Comparison of ENCODE assay signal across 9 cellular contexts in genomic region chr10:24958701-24959392, GRCh38. TPM values are rescaled to one million over a fixed set of nuclear protein-coding genes. Genes with fewer than 3 reads are reported as not detected.
DNase-seq lines count a peak whose midpoint lies in the region; ATAC-seq and TF ChIP-seq lines count a peak whose summit lies in the region.
"Had no signal": no experiment of that assay in that cellular context is flagged by ENCODE, and none has a peak within 500 bp of the region (broad histone marks: within the 10 kb centered on the region; RNA-seq: fewer than 3 reads in every experiment).

No MANE protein-coding gene starts in this region.

- intact Hi-C loops in heart right ventricle (cut with DNase I), result loop anchor here in 5 of 10 donors (5.0 to 10.0 kb wide), 3 partner anchors 94 to 237 kb away; partner anchors contain the start of gene ARHGAP21 (in 4 of the 5)
- intact Hi-C loops in posterior cingulate gyrus (cut with DNase I), result loop anchor here (1.0 to 10.0 kb wide), 3 partner anchors 56 to 236 kb away; partner anchors contain the start of genes ARHGAP21, ENKUR and THNSL1

- ATAC-seq in heart right ventricle (peak; percentile 83 to 92 (median 90)), GM21737 (IDR thresholded peaks at IDR 0.05; ENCODE audit: unreplicated experiment) (no peak)

- no peaks in the 10 kb centered on the region for H3K36me3 ChIP-seq in heart right ventricle

- peak overlapping the region; percentile 61 to 78 (median 68) for H3K27ac ChIP-seq in heart right ventricle

- no peaks in the 10 kb centered on the region for H3K27me3 ChIP-seq in heart right ventricle

- no peak overlapping the region for H3K4me3 ChIP-seq in heart right ventricle

- no peaks in the 10 kb centered on the region for H3K9me3 ChIP-seq in heart right ventricle

- TF ChIP-seq CTCF in heart right ventricle (IDR thresholded peaks at IDR 0.05), result no peak

- H3K4me1 ChIP-seq in heart right ventricle, result peaks cover 0 to 23% (median 14%) of the 10 kb centered on the region in 9 donors

- DNase-seq in AG20443 (ENCODE audit: low spot score) (peak; percentile 23), amniotic epithelial cell (ENCODE audit: low read depth) (peak; percentile 79), heart right ventricle (peak in 1 of 2 donors; percentile 42), posterior cingulate gyrus (peak in 7 of 10 donors; percentile 24 to 89 (median 40)), DMS53 (lab: John Stamatoyannopoulos, UW) (no peak), NCI-H2107 (lab: John Stamatoyannopoulos, UW) (no peak)
- no peak for DNase-seq in stimulated activated CD4-positive, alpha-beta T cell treated with anti-CD3 and anti-CD28 coated beads, Interleukin-15, amount 100 ng/mL, for 24 hours
- DNase-seq: CD4-positive, CD25-positive, alpha-beta regulatory T cell had no signal

- 35 to 38% methylated on average over 6 of the region's 6 CpGs for WGBS in heart right ventricle, 2 donors

RNA-seq across cellular contexts. Expression of gene PRTFDC1, which starts 6.4 kb away (rescaled TPM):
- total RNA-seq in heart right ventricle, result 10 to 100 TPM in 1 of 10 donors, 1 to 10 TPM in 9; 2.5 to 11.4 (median 4.6) TPM
- 1 to 10 TPM; 4.8 to 5.6 TPM for polyA plus RNA-seq in heart right ventricle

RNA-seq across cellular contexts. Expression of gene ENKUR, which starts 57.1 kb away (rescaled TPM):
- total RNA-seq in heart right ventricle, result not detected
- polyA plus RNA-seq in heart right ventricle, result under 1 TPM in 1 of 2 donors, not detected in 1; 0.10 TPM

RNA-seq across cellular contexts. Expression of gene THNSL1, which starts 57.6 kb away (rescaled TPM):
- 1 to 10 TPM; 4.0 to 6.8 (median 5.1) TPM for total RNA-seq in heart right ventricle
- polyA plus RNA-seq in heart right ventricle, result 1 to 10 TPM; 1.4 to 2.6 TPM

Comparison
In these comparisons a context has a peak if more than half of its experiments do, and no peak if none do; other contexts are left out.
1. DNase-seq: peak in AG20443 (single experiment), amniotic epithelial cell (single experiment) and posterior cingulate gyrus (7 of 10); none in DMS53 (single experiment), NCI-H2107 (single experiment) and stimulated activated CD4-positive, alpha-beta T cell treated with anti-CD3 and anti-CD28 coated beads, Interleukin-15, amount 100 ng/mL, for 24 hours (single experiment).